11 cellular contexts compared by ENCODE assay signal in genomic region chr17:40538936-40539705, GRCh38. TPM values are rescaled to one million over a fixed set of nuclear protein-coding genes. Genes with fewer than 3 reads are reported as not detected.
DNase-seq lines count a peak whose midpoint lies in the region; ATAC-seq, FAIRE-seq and TF ChIP-seq lines count a peak whose summit lies in the region.
"Had no signal": no experiment of that assay in that cellular context is flagged by ENCODE, and none has a peak within 500 bp of the region (broad histone marks: within the 10 kb centered on the region; RNA-seq: fewer than 3 reads in every experiment).

No MANE protein-coding gene starts in this region.

- intact Hi-C loops in endothelial cell of umbilical vein (cut with micrococcal nuclease) = no loop called here
- intact Hi-C loops in pancreas (cut with DNase I) = no loop called here

- no peaks in the 10 kb centered on the region for H3K9me1 ChIP-seq in endothelial cell of umbilical vein (replicated peaks; ENCODE audit: control insufficient read depth, extremely low read depth, insufficient read depth, low read length)

- no peak for TF ChIP-seq POLR2A in endothelial cell of umbilical vein (IDR thresholded peaks at IDR 0.05; ENCODE audit: low read depth, low read length)

- H3K36me3 ChIP-seq in KOPT-K1 (ENCODE audit: insufficient read depth, low read length) (no peaks in the 10 kb centered on the region), endothelial cell of umbilical vein (ENCODE audit: control insufficient read depth in 2 of 2, extremely low read depth in 1 of 2, insufficient read depth in 2 of 2, low read length in 2 of 2) (no peaks in the 10 kb centered on the region), pancreas (no peaks in the 10 kb centered on the region)

- no peak overlapping the region for H3K9ac ChIP-seq in endothelial cell of umbilical vein (replicated peaks; ENCODE audit: extremely low read depth, insufficient read depth, low read length)

- H3K9me3 ChIP-seq in AG04450 (ENCODE audit: control insufficient read depth, insufficient read depth, low read length) = no peaks in the 10 kb centered on the region
- H3K9me3 ChIP-seq in KOPT-K1 (ENCODE audit: insufficient read depth, low read length, poor library complexity, severe bottlenecking) = no peaks in the 10 kb centered on the region
- H3K9me3 ChIP-seq in endothelial cell of umbilical vein (replicated peaks; ENCODE audit: control insufficient read depth, insufficient read depth, low read length) = no peaks in the 10 kb centered on the region
- H3K9me3 ChIP-seq in pancreas = no peaks in the 10 kb centered on the region

- H3K4me1 ChIP-seq in endothelial cell of umbilical vein (ENCODE audit: control insufficient read depth, extremely low read depth, insufficient read depth, low read length) = peaks cover 21% of the 10 kb centered on the region
- H3K4me1 ChIP-seq in pancreas = peaks cover 0 to 5% (median 4%) of the 10 kb centered on the region in 3 donors

- H2AFZ ChIP-seq in endothelial cell of umbilical vein (ENCODE audit: low read depth, low read length) = no peak overlapping the region

- FAIRE-seq in endothelial cell of umbilical vein (lab: Jason Lieb, UNC) (peak; percentile 53), pancreas (lab: Jason Lieb, UNC) (no peak)

- no peak for TF ChIP-seq CTCF in AG04450 (IDR thresholded peaks at IDR 0.05; ENCODE audit: low read depth, low read length)
- no peak for TF ChIP-seq CTCF in endothelial cell of umbilical vein (IDR thresholded peaks at IDR 0.05; ENCODE audit: extremely low read depth in 1 of 2, insufficient read depth in 1 of 2, low read depth in 1 of 2, low read length in 2 of 2)
- TF ChIP-seq CTCF in pancreas (IDR thresholded peaks at IDR 0.05) = no peak

- no peaks in the 10 kb centered on the region for H3K79me2 ChIP-seq in endothelial cell of umbilical vein (ENCODE audit: control insufficient read depth, insufficient read depth, low read length)

- DNase-seq in AG04450 (ENCODE audit: low read depth, low spot score) (no peak), endothelial cell of umbilical vein (ENCODE audit: low read depth, low spot score) (peak; percentile 38), pancreas (peak in 1 of 6 donors; percentile 8), cerebellar cortex (ENCODE audit: low spot score) (no peak), OCI-M2 (lab: John Stamatoyannopoulos, UW; ENCODE audit: unreplicated experiment) (no peak), GM19240 (ENCODE audit: insufficient read length, low spot score) (no peak), NCI-H1436 (lab: John Stamatoyannopoulos, UW) (no peak)
- DNase-seq: DMS 273 treated with DMSO at 0.1 percent for 48 hours, NCI-H1092 treated with DMSO at 0.1 percent for 48 hours had no signal

- 75 to 82% methylated on average over 6 of the region's 6 CpGs for WGBS in pancreas, 2 donors

- ATAC-seq in pancreas = no peak

- no peaks in the 10 kb centered on the region for H3K27me3 ChIP-seq in AG04450 (ENCODE audit: control insufficient read depth, insufficient read depth, low read length)
- H3K27me3 ChIP-seq in endothelial cell of umbilical vein (ENCODE audit: control insufficient read depth in 2 of 2, insufficient read depth in 2 of 2, low read length in 2 of 2) = no peaks in the 10 kb centered on the region
- no peaks in the 10 kb centered on the region for H3K27me3 ChIP-seq in pancreas

- CTCF ChIA-PET in AG04450 (lab: Charles Lee) = interaction anchor here (0.6 to 13.7 kb wide), 7 partner anchors 20 to 265 kb away, joined by 3 to 174 read pairs (median 3); no protein-coding TSS in a partner anchor
- CTCF ChIA-PET in endothelial cell of umbilical vein (lab: Charles Lee) = interaction anchor here (1.1 to 9.6 kb wide), 5 partner anchors 10 to 177 kb away, joined by 3 to 304 read pairs (median 7); no protein-coding TSS in a partner anchor

- no TSS peak for BruUV-seq in endothelial cell of umbilical vein (replicated peaks; lab: Mats Ljungman, UMichigan)

- H3K4me3 ChIP-seq in AG04450 (ENCODE audit: low read depth, low read length) (no peak overlapping the region), endothelial cell of umbilical vein (replicated peaks in 1 of 3; ENCODE audit: insufficient read depth in 1 of 3, low read depth in 1 of 3, low read length in 3 of 3) (no peak overlapping the region), pancreas (no peak overlapping the region)
- H3K4me3 ChIP-seq: lung had no signal

- H3K4me2 ChIP-seq in endothelial cell of umbilical vein (ENCODE audit: insufficient read depth, low read length) = no peak overlapping the region

- dilution Hi-C loops in endothelial cell of umbilical vein (cut with MboI; ENCODE audit: extremely low pct_ligation_motif_present, low sequenced_read_pairs) = no loop called here

- POLR2A ChIA-PET in AG04450 (lab: Yijun Ruan, JAX) = interaction anchor here (7.5 kb wide), 1 partner anchor 11 kb away, joined by 64 read pairs; no protein-coding TSS in a partner anchor
- POLR2A ChIA-PET in endothelial cell of umbilical vein (lab: Charles Lee) = interaction anchor here (0.7 kb wide), 1 partner anchor 48 kb away, joined by 16 read pairs; no protein-coding TSS in a partner anchor

- H4K20me1 ChIP-seq in endothelial cell of umbilical vein (replicated peaks; ENCODE audit: control insufficient read depth, extremely low read depth, insufficient read depth, low read length) = no peaks in the 10 kb centered on the region

- H3K27ac ChIP-seq in AG04450 (ENCODE audit: low read depth, low read length) = peak overlapping the region; percentile 39
- peak overlapping the region; percentile 77 for H3K27ac ChIP-seq in KOPT-K1 (ENCODE audit: low read depth, low read length, poor library complexity, severe bottlenecking)
- no peak overlapping the region for H3K27ac ChIP-seq in endothelial cell of umbilical vein (ENCODE audit: insufficient read depth, low read depth, low read length)
- H3K27ac ChIP-seq in pancreas = peak overlapping the region; percentile 65 to 73 (median 68)

TF ChIP-seq in endothelial cell of umbilical vein, 7 proteins besides CTCF, POLR2A, EP300 and RAD21:
- no peak for TF ChIP-seq GATA2 (IDR thresholded peaks at IDR 0.05; ENCODE audit: insufficient read depth, insufficient read length, low read depth, low read length)
- TF ChIP-seq MAX (IDR thresholded peaks at IDR 0.05; ENCODE audit: insufficient read depth, insufficient read length) = no peak
- no peak for TF ChIP-seq EZH2 (IDR thresholded peaks at IDR 0.05; ENCODE audit: borderline replicate concordance, low read depth, low read length, severe bottlenecking)
- TF ChIP-seq JUN (IDR thresholded peaks at IDR 0.05; ENCODE audit: borderline replicate concordance, insufficient read depth, insufficient read length, low read depth) = no peak
- no peak for TF ChIP-seq MYC (IDR thresholded peaks at IDR 0.05; ENCODE audit: low read depth, low read length)
- TF ChIP-seq POLR2AphosphoS5 (IDR thresholded peaks at IDR 0.05; ENCODE audit: insufficient read depth, low read depth, low read length) = no peak
- TF ChIP-seq FOS (IDR thresholded peaks at IDR 0.05; ENCODE audit: borderline replicate concordance, insufficient read depth, low read length) = no peak
TF ChIP-seq in endothelial cell of umbilical vein: peak in this region for 0.

RNA-seq across cellular contexts. Expression of gene CCR7, which starts 26.2 kb away (rescaled TPM):
- polyA plus RNA-seq in AG04450 (2011; rRNA removed) (0.12 and 0.22 TPM in 2 replicates), endothelial cell of umbilical vein (0.18 and 0.25 TPM in 2 replicates), pancreas (under 1 TPM; 0.07 to 0.08 TPM)
- polyA minus RNA-seq in AG04450 (2011; rRNA and poly(A)+ RNA removed) = 0.09 and 0.22 TPM in 2 replicates
- total RNA-seq in endothelial cell of umbilical vein (0.30 TPM in 1 of 2 replicates, not detected in the other), pancreas (under 1 TPM in 3 of 6 donors, not detected in 3; 0.09 to 0.82 (median 0.09) TPM)
- 0.04 TPM in 1 of 2 replicates, not detected in the other for polyA plus RNA-seq in endothelial cell of umbilical vein (2011; cell fraction: cytosol; rRNA removed)
- polyA plus RNA-seq in endothelial cell of umbilical vein (2011; cell fraction: nucleus; rRNA removed) = 0.14 TPM in 1 of 2 replicates, not detected in the other
- polyA plus RNA-seq in endothelial cell of umbilical vein (2012) = not detected in 2 replicates
- 0.62 TPM in 1 of 2 replicates, not detected in the other for polyA minus RNA-seq in endothelial cell of umbilical vein
- not detected for polyA minus RNA-seq in endothelial cell of umbilical vein (2011; cell fraction: cytosol; rRNA and poly(A)+ RNA removed)
- polyA minus RNA-seq in endothelial cell of umbilical vein (2011; cell fraction: nucleus; rRNA and poly(A)+ RNA removed) = not detected in 2 replicates

RNA-seq across cellular contexts. Expression of gene TNS4, which starts 37.7 kb away (rescaled TPM):
- 0.07 and 0.10 TPM in 2 replicates for polyA plus RNA-seq in AG04450 (2011; rRNA removed)
- polyA minus RNA-seq in AG04450 (2011; rRNA and poly(A)+ RNA removed) = 0.04 and 0.09 TPM in 2 replicates
- total RNA-seq in endothelial cell of umbilical vein = not detected in 2 replicates
- not detected in 2 replicates for polyA plus RNA-seq in endothelial cell of umbilical vein
- polyA plus RNA-seq in endothelial cell of umbilical vein (2011; cell fraction: cytosol; rRNA removed) = not detected in 2 replicates
- polyA plus RNA-seq in endothelial cell of umbilical vein (2011; cell fraction: nucleus; rRNA removed) = not detected in 2 replicates
- not detected in 2 replicates for polyA plus RNA-seq in endothelial cell of umbilical vein (2012)
- polyA minus RNA-seq in endothelial cell of umbilical vein = not detected in 2 replicates
- polyA minus RNA-seq in endothelial cell of umbilical vein (2011; cell fraction: cytosol; rRNA and poly(A)+ RNA removed) = 10.8 TPM
- not detected in 2 replicates for polyA minus RNA-seq in endothelial cell of umbilical vein (2011; cell fraction: nucleus; rRNA and poly(A)+ RNA removed)
- total RNA-seq in pancreas = under 1 TPM in 2 of 6 donors, not detected in 4; 0.16 to 0.24 TPM
- not detected for polyA plus RNA-seq in pancreas
